22 cellular contexts compared by ENCODE assay signal in the genomic region with DNA sequence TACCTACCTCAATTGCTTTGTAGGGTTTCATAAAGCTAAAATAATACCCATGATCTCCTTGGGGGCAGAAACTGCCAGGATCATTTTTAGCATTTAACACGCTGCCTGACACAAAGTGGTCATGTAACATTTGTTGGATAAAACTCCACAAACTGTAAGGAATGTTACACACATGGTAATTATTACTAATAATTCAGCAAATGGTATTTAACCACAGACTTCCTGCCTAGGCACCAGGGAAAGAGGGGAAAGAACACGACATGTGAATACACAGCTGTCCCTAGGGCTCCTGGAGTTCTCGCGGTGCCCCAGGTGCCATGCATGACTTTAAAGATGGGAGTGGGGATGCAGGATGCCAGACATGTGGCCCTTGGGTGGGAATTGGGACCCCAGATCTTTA. TPM values are rescaled to one million over a fixed set of nuclear protein-coding genes. Genes with fewer than 3 reads are reported as not detected.
DNase-seq lines count a peak whose midpoint lies in the region; ATAC-seq, FAIRE-seq and TF ChIP-seq lines count a peak whose summit lies in the region.
"Had no signal": no experiment of that assay in that cellular context is flagged by ENCODE, and none has a peak within 500 bp of the region (broad histone marks: within the 10 kb centered on the region; RNA-seq: fewer than 3 reads in every experiment).

No MANE protein-coding gene starts in this region.

- H3K27ac Mint-ChIP-seq in HFFc6 (peak overlapping the region; percentile 90), mesothelial cell of epicardium (no peak overlapping the region), T-cell (no peak overlapping the region)
- H3K27ac Mint-ChIP-seq: CD14-positive monocyte, IgD-negative memory B cell had no signal

- no peaks in the 10 kb centered on the region for H3K9me3 Mint-ChIP-seq in HFFc6
- no peaks in the 10 kb centered on the region for H3K9me3 Mint-ChIP-seq in mesothelial cell of epicardium
- no peaks in the 10 kb centered on the region for H3K9me3 Mint-ChIP-seq in T-cell
- H3K9me3 Mint-ChIP-seq: CD14-positive monocyte; dendritic cell treated with granulocyte-macrophage colony-stimulating factor and Interleukin-4, amounts not matched to agents 40 ng/mL and 50 ng/mL, for 4 days had no signal

- H3K4me3 Mint-ChIP-seq in HFFc6 (peak overlapping the region; percentile 69), mesothelial cell of epicardium (no peak overlapping the region), T-cell (no peak overlapping the region)
- H3K4me3 Mint-ChIP-seq: CD14-positive monocyte, IgD-negative memory B cell had no signal

- H3K4me3 ChIP-seq in fibroblast of mammary gland (ENCODE audit: control insufficient read depth, low read depth, low read length) (no peak overlapping the region), small intestine (ENCODE audit: low read depth in 1 of 2, low read length in 2 of 2) (no peak overlapping the region)
- H3K4me3 ChIP-seq: hepatocyte, upper lobe of left lung had no signal

- no peak for TF ChIP-seq CTCF in HFFc6 (IDR thresholded peaks at IDR 0.05)
- TF ChIP-seq CTCF in fibroblast of mammary gland (conservative IDR thresholded peaks at IDR 0.05; ENCODE audit: control insufficient read depth, insufficient read depth, low read depth, low read length), result no peak
- no peak for TF ChIP-seq CTCF in mesothelial cell of epicardium (IDR thresholded peaks at IDR 0.05; ENCODE audit: unreplicated experiment)

- H3K36me3 Mint-ChIP-seq in HFFc6 (ENCODE audit: low read depth) (peaks cover 19% of the 10 kb centered on the region), mesothelial cell of epicardium (peaks cover 2% of the 10 kb centered on the region), T-cell (no peaks in the 10 kb centered on the region)
- H3K36me3 Mint-ChIP-seq: CD14-positive monocyte, IgD-negative memory B cell had no signal

- no peaks in the 10 kb centered on the region for H3K9me3 ChIP-seq in small intestine (ENCODE audit: control insufficient read depth, low read depth)
- H3K9me3 ChIP-seq: upper lobe of left lung had no signal

- DNase-seq in HFFc6, result peak; percentile 23
- peak; percentile 49 for DNase-seq in fibroblast of mammary gland (ENCODE audit: low read depth)
- DNase-seq in small intestine, result no peak
- DNase-seq in mesothelial cell of epicardium (ENCODE audit: low spot score in 2 of 2, unreplicated experiment in 2 of 2), result no peak
- no peak for DNase-seq in AG20443 (ENCODE audit: low spot score)
- no peak for DNase-seq in T-cell
- DNase-seq in DMS 273 (lab: John Stamatoyannopoulos, UW; ENCODE audit: unreplicated experiment), result no peak
- DNase-seq: activated gamma-delta T cell treated with Interleukin-2 at 50 U/mL for 16 hours, MV-4-11, NCI-H2081, NCI-H510A treated with DMSO at 0.1 percent for 48 hours, T-helper 1 cell had no signal

- H3K36me3 ChIP-seq in small intestine (ENCODE audit: control insufficient read depth in 2 of 2, insufficient read depth in 2 of 2, low read length in 2 of 2), result no peaks in the 10 kb centered on the region
- H3K36me3 ChIP-seq: upper lobe of left lung had no signal

- no peak for FAIRE-seq in small intestine (lab: Jason Lieb, UNC)
- FAIRE-seq: GM18507, GM19239 had no signal

- CTCF ChIA-PET in T-cell (lab: Charles Lee), result interaction anchor here in 1 of 2 donors (0.5 kb wide), 1 partner anchor 1329 kb away, joined by 3 read pairs; no protein-coding TSS in a partner anchor

- H3K27me3 Mint-ChIP-seq in HFFc6 (ENCODE audit: insufficient read depth) (peaks cover 3% of the 10 kb centered on the region), mesothelial cell of epicardium (ENCODE audit: low read depth) (no peaks in the 10 kb centered on the region), T-cell (peaks cover 19 to 22% of the 10 kb centered on the region in 2 donors)

- POLR2A ChIA-PET in T-cell (lab: Charles Lee), result no interaction called here

- peak overlapping the region; percentile 72 to 82 for H3K27ac ChIP-seq in small intestine (ENCODE audit: low read depth in 1 of 2, low read length in 1 of 2)
- H3K27ac ChIP-seq: parathyroid adenoma had no signal

- H3K4me1 Mint-ChIP-seq in HFFc6 (ENCODE audit: low read depth) (peaks cover 81% of the 10 kb centered on the region), mesothelial cell of epicardium (peaks cover 48% of the 10 kb centered on the region), T-cell (no peaks in the 10 kb centered on the region)
- H3K4me1 Mint-ChIP-seq: IgD-negative memory B cell had no signal

- 44 to 79% (median 62%) methylated on average over 4 of the region's 4 CpGs for WGBS in small intestine, 3 donors

- H3K4me1 ChIP-seq in small intestine (ENCODE audit: control insufficient read depth in 2 of 2, insufficient read depth in 1 of 2, low read depth in 1 of 2, low read length in 1 of 2), result peaks cover 11 to 33% of the 10 kb centered on the region in 2 donors
- H3K4me1 ChIP-seq: parathyroid adenoma had no signal

- no peaks in the 10 kb centered on the region for H3K27me3 ChIP-seq in small intestine (ENCODE audit: control insufficient read depth in 2 of 2, insufficient read depth in 2 of 2, low read length in 2 of 2)
- H3K27me3 ChIP-seq: hepatocyte, upper lobe of left lung had no signal

- ATAC-seq in SK-N-SH treated with all-trans-retinoic acid at 6 μM for 48 hours (peak; percentile 7; the same call in 2 of the 3 replicates), T-cell (replicated peaks in 1 of 4) (no peak)
- ATAC-seq: HCT116 had no signal

TF ChIP-seq in SK-N-SH treated with all-trans-retinoic acid at 6 μM for 48 hours, 23 proteins besides CTCF, POLR2A, EP300 and RAD21:
- TF ChIP-seq POU6F1 (CRISPR knock-in tag; IDR thresholded peaks at IDR 0.05; ENCODE audit: borderline replicate concordance, low read depth) (no peak), PATZ1 (CRISPR knock-in tag; IDR thresholded peaks at IDR 0.05; ENCODE audit: borderline replicate concordance) (no peak), PPARA (CRISPR knock-in tag; IDR thresholded peaks at IDR 0.05; ENCODE audit: borderline replicate concordance) (no peak), ESRRG (CRISPR knock-in tag; IDR thresholded peaks at IDR 0.05) (no peak), BACH2 (CRISPR knock-in tag; IDR thresholded peaks at IDR 0.05; ENCODE audit: borderline replicate concordance) (no peak), ISL1 (CRISPR knock-in tag; IDR thresholded peaks at IDR 0.05) (no peak)
- TF ChIP-seq, protein P1, sequence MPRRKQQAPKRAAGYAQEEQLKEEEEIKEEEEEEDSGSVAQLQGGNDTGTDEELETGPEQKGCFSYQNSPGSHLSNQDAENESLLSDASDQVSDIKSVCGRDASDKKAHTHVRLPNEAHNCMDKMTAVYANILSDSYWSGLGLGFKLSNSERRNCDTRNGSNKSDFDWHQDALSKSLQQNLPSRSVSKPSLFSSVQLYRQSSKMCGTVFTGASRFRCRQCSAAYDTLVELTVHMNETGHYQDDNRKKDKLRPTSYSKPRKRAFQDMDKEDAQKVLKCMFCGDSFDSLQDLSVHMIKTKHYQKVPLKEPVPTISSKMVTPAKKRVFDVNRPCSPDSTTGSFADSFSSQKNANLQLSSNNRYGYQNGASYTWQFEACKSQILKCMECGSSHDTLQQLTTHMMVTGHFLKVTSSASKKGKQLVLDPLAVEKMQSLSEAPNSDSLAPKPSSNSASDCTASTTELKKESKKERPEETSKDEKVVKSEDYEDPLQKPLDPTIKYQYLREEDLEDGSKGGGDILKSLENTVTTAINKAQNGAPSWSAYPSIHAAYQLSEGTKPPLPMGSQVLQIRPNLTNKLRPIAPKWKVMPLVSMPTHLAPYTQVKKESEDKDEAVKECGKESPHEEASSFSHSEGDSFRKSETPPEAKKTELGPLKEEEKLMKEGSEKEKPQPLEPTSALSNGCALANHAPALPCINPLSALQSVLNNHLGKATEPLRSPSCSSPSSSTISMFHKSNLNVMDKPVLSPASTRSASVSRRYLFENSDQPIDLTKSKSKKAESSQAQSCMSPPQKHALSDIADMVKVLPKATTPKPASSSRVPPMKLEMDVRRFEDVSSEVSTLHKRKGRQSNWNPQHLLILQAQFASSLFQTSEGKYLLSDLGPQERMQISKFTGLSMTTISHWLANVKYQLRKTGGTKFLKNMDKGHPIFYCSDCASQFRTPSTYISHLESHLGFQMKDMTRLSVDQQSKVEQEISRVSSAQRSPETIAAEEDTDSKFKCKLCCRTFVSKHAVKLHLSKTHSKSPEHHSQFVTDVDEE (CRISPR knock-in tag; IDR thresholded peaks at IDR 0.05), result no peak

RNA-seq across cellular contexts. Expression of gene ASAP2, which starts 43.5 kb away (rescaled TPM):
- total RNA-seq in HFFc6 (2021; fragmentation: NEBNext Ultra II Directional; extraction: Animal tissue kit (Norgen Biotek cat#: 25700)), result 10 to 100 TPM; 31.2 to 37.4 (median 34.3) TPM
- 10 to 100 TPM; 10.8 to 21.9 (median 14.6) TPM for polyA plus RNA-seq in small intestine
- total RNA-seq in mesothelial cell of epicardium (25.8 to 29.7 TPM (median 26.2 TPM) in 3 replicates), T-cell (under 1 TPM in 4 of 5 donors, not detected in 1; 0.10 to 0.38 (median 0.27) TPM)
- polyA plus RNA-seq: IgD-negative memory B cell had no signal

Comparison
In these comparisons a context has a peak if more than half of its experiments do, and no peak if none do; other contexts are left out.
1. DNase-seq: peak in HFFc6 (single experiment) and fibroblast of mammary gland (single experiment); none in small intestine (single experiment), mesothelial cell of epicardium (0 of 2), AG20443 (single experiment), T-cell (0 of 34) and DMS 273 (single experiment).
2. RNA of gene ASAP2, which starts 43.5 kb away (total RNA-seq): 31.2 to 37.4 TPM in HFFc6 and 25.8 to 29.7 TPM in mesothelial cell of epicardium; 0.10 to 0.38 TPM in T-cell; every median in the first group is over 10 times any median in the second.